ENCODE assay signal across 20 cellular contexts in the genomic region with DNA sequence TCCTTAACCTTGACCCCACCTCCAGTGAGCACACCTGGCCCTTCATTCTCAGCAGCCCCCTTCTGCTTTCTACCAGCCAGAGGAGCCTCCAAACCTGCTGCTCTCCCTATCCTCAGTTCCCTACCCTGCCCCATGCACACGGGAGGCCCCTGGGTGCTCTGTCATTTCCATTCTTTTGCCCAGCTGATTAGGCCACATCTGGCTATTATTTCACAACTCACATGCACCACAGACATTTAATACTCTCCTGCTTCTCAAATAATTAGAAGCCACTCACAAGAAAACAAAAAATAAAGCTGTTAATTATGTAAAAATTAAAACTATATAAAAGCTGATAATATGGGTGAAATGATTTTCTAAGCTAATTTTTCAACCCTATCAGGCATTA. TPM values are rescaled to one million over a fixed set of nuclear protein-coding genes. Genes with fewer than 3 reads are reported as not detected.
A peak's percentile ranks its signal among the peaks of the same experiment; 100 is the strongest.
DNase-seq lines count a peak whose midpoint lies in the region; ATAC-seq, FAIRE-seq and TF ChIP-seq lines count a peak whose summit lies in the region.
"Had no signal": no experiment of that assay in that cellular context is flagged by ENCODE, and none has a peak within 500 bp of the region (broad histone marks: within the 10 kb centered on the region; RNA-seq: fewer than 3 reads in every experiment).

No MANE protein-coding gene starts in this region.

- H3K27me3 Mint-ChIP-seq in HFFc6 (ENCODE audit: insufficient read depth), result no peaks in the 10 kb centered on the region; the same call in 1 of the 2 replicates

- H3K27ac ChIP-seq in mesenchymal stem cell (ENCODE audit: low read length, poor library complexity, severe bottlenecking), result peak overlapping the region; percentile 83
- H3K27ac ChIP-seq: HL-60 had no signal

- H3K4me3 ChIP-seq in bronchial epithelial cell (ENCODE audit: low read depth, low read length) (no peak overlapping the region), mesenchymal stem cell (ENCODE audit: insufficient read depth in 1 of 2, low read depth in 1 of 2, low read length in 2 of 2) (no peak overlapping the region)

- H3K4ac ChIP-seq in mesenchymal stem cell (ENCODE audit: low read depth in 1 of 2, low read length in 2 of 2), result no peak overlapping the region

- H3K27me3 ChIP-seq in bronchial epithelial cell (ENCODE audit: control insufficient read depth, insufficient read depth, low read length) (no peaks in the 10 kb centered on the region), mesenchymal stem cell (ENCODE audit: control insufficient read depth in 1 of 2, insufficient read depth in 1 of 2, low read length in 2 of 2) (no peaks in the 10 kb centered on the region)

- H3K27ac Mint-ChIP-seq in HFFc6, result peak overlapping the region; percentile 89
- H3K27ac Mint-ChIP-seq: CD8-positive, alpha-beta memory T cell; IgD-negative memory B cell had no signal

- H2BK15ac ChIP-seq in mesenchymal stem cell (ENCODE audit: low read depth, poor library complexity, severe bottlenecking), result no peak overlapping the region

- peaks cover 14% of the 10 kb centered on the region for H3K4me1 ChIP-seq in mesenchymal stem cell (ENCODE audit: control insufficient read depth, insufficient read depth, low read depth, low read length)

- WGBS in mesenchymal stem cell, result 75% methylated on average over 1 of the region's 1 CpG

- H3K36me3 ChIP-seq in bronchial epithelial cell (ENCODE audit: control insufficient read depth, insufficient read depth, low read length), result no peaks in the 10 kb centered on the region
- H3K36me3 ChIP-seq in mesenchymal stem cell (ENCODE audit: control insufficient read depth in 1 of 2, insufficient read depth in 2 of 2, low read depth in 1 of 2, low read length in 2 of 2), result peaks cover 24 to 31% of the 10 kb centered on the region in 2 experiments

- peak overlapping the region; percentile 99 for H2AK5ac ChIP-seq in mesenchymal stem cell (ENCODE audit: low read length, severe bottlenecking)

- peaks cover 16% of the 10 kb centered on the region for H3K79me1 ChIP-seq in mesenchymal stem cell (replicated peaks; ENCODE audit: low read length, poor library complexity, severe bottlenecking)

- no peak overlapping the region for H3K23ac ChIP-seq in mesenchymal stem cell (ENCODE audit: low read length in 2 of 2)

- H3K14ac ChIP-seq in mesenchymal stem cell (ENCODE audit: low read length in 2 of 2), result no peak overlapping the region

- H2BK120ac ChIP-seq in mesenchymal stem cell (ENCODE audit: low read depth, low read length), result no peak overlapping the region

- DNase-seq in AML-193 (lab: John Stamatoyannopoulos, UW), result peak; percentile 1 to 14
- DNase-seq in HFFc6, result no peak
- DNase-seq in bronchial epithelial cell (ENCODE audit: low read depth), result peak; percentile 33
- no peak for DNase-seq in mesenchymal stem cell
- no peak for DNase-seq in NCI-H1436 (lab: John Stamatoyannopoulos, UW)
- no peak for DNase-seq in central memory CD4-positive, alpha-beta T cell
- DNase-seq: C1 segment of cervical spinal cord; CD8-positive, alpha-beta memory T cell; NCI-H187; NCI-H2227 treated with DMSO at 0.1 percent for 48 hours; NCI-H510A treated with DMSO at 0.1 percent for 48 hours; NCI-H774; OCI-M1; SHP77 treated with DMSO at 0.1 percent for 48 hours had no signal

- no peak overlapping the region for H3K4me2 ChIP-seq in mesenchymal stem cell (ENCODE audit: low read length, poor library complexity, severe bottlenecking)

- peaks cover 29% of the 10 kb centered on the region for H3K9me3 Mint-ChIP-seq in HFFc6

- H4K91ac ChIP-seq in mesenchymal stem cell (ENCODE audit: low read length), result no peak overlapping the region

- no peak for FAIRE-seq in bronchial epithelial cell (lab: Jason Lieb, UNC)
- FAIRE-seq: D721Med, H54 had no signal

- no peak for ATAC-seq in GM19397 (IDR thresholded peaks at IDR 0.05; ENCODE audit: unreplicated experiment)
- ATAC-seq: SK-N-SH treated with all-trans-retinoic acid at 6 μM for 48 hours had no signal

- no peak overlapping the region for H2BK12ac ChIP-seq in mesenchymal stem cell (ENCODE audit: low read length in 2 of 2)

- TF ChIP-seq CTCF in HFFc6 (IDR thresholded peaks at IDR 0.05), result no peak
- no peak for TF ChIP-seq CTCF in bronchial epithelial cell (IDR thresholded peaks at IDR 0.05; ENCODE audit: insufficient read depth, low read length, severe bottlenecking)

- peak overlapping the region; percentile 51 for H2BK5ac ChIP-seq in mesenchymal stem cell (ENCODE audit: low read depth, low read length, poor library complexity, severe bottlenecking)

- H4K8ac ChIP-seq in mesenchymal stem cell (ENCODE audit: low read length), result no peak overlapping the region

- H3K18ac ChIP-seq in mesenchymal stem cell (ENCODE audit: low read depth in 1 of 2, low read length in 2 of 2), result peak overlapping the region in 1 of 2 experiments; percentile 64

- no peak overlapping the region for H3K9ac ChIP-seq in mesenchymal stem cell (ENCODE audit: low read length)

- peaks cover 33% of the 10 kb centered on the region for H3K9me3 ChIP-seq in mesenchymal stem cell (ENCODE audit: control insufficient read depth, low read length)

- peaks cover 83% of the 10 kb centered on the region for H3K36me3 Mint-ChIP-seq in HFFc6 (ENCODE audit: low read depth)
- H3K36me3 Mint-ChIP-seq: CD8-positive, alpha-beta memory T cell had no signal

- no peak overlapping the region for H2AFZ ChIP-seq in mesenchymal stem cell (ENCODE audit: low read depth, low read length)

- no peak overlapping the region for H3K4me3 Mint-ChIP-seq in HFFc6
- H3K4me3 Mint-ChIP-seq: CD8-positive, alpha-beta memory T cell; IgD-negative memory B cell had no signal

- peaks cover 62% of the 10 kb centered on the region for H3K4me1 Mint-ChIP-seq in HFFc6 (ENCODE audit: low read depth)
- H3K4me1 Mint-ChIP-seq: CD8-positive, alpha-beta memory T cell; IgD-negative memory B cell had no signal

RNA-seq across cellular contexts. Expression of gene MYLK, which starts 50.7 kb away (rescaled TPM):
- 100 to 1,000 TPM; 296 to 431 (median 335) TPM for total RNA-seq in HFFc6 (2021; fragmentation: NEBNext Ultra II Directional; extraction: Animal tissue kit (Norgen Biotek cat#: 25700))
- 2.6 and 3.2 TPM in 2 replicates for total RNA-seq in bronchial epithelial cell
- polyA plus RNA-seq in mesenchymal stem cell (2013, experiment 1 of 2), result 138 TPM
- 135 TPM for polyA plus RNA-seq in mesenchymal stem cell (2013, experiment 2 of 2)

Comparison
In these comparisons a context has a peak if more than half of its experiments do, and no peak if none do; other contexts are left out.
1. DNase-seq: peak in AML-193 (2 of 2) and bronchial epithelial cell (single experiment); none in HFFc6 (single experiment), mesenchymal stem cell (single experiment), NCI-H1436 (single experiment) and central memory CD4-positive, alpha-beta T cell (single experiment).
2. RNA of gene MYLK, which starts 50.7 kb away (total RNA-seq): 296 to 431 TPM in HFFc6; 2.6 to 3.2 TPM in bronchial epithelial cell; every median in the first group is over 10 times any median in the second.